Comparison of ENCODE assay signal across 14 cellular contexts in genomic region chr2:120348134-120349103, GRCh38. TPM values are rescaled to one million over a fixed set of nuclear protein-coding genes. Genes with fewer than 3 reads are reported as not detected.
A peak's percentile ranks its signal among the peaks of the same experiment; 100 is the strongest.
DNase-seq lines count a peak whose midpoint lies in the region; ATAC-seq, FAIRE-seq and TF ChIP-seq lines count a peak whose summit lies in the region.
"Had no signal": no experiment of that assay in that cellular context is flagged by ENCODE, and none has a peak within 500 bp of the region (broad histone marks: within the 10 kb centered on the region; RNA-seq: fewer than 3 reads in every experiment).

No MANE protein-coding gene starts in this region.

- H2BK15ac ChIP-seq in H1 (ENCODE audit: low read length): no peak overlapping the region

- DNase-seq in NCI-H1417 (lab: John Stamatoyannopoulos, UW) (peak; percentile 12 to 67 (median 42)), NCI-H1417 treated with DMSO at 0.1 percent for 48 hours (lab: John Stamatoyannopoulos, UW) (no peak), NCI-H2171 (lab: John Stamatoyannopoulos, UW) (peak; percentile 24), H1 (ENCODE audit: low read depth in 1 of 2, low spot score in 2 of 2) (no peak), UCSD-AML1 (lab: John Stamatoyannopoulos, UW; ENCODE audit: unreplicated experiment) (no peak), occipital lobe (lab: John Stamatoyannopoulos, UW) (no peak)
- DNase-seq: activated T-cell treated with anti-CD3 and anti-CD28 coated beads for 4 hours, aorta, KG1, spleen, T-helper 9 cell had no signal

- ATAC-seq in GM19452 (IDR thresholded peaks at IDR 0.05; ENCODE audit: unreplicated experiment): no peak

- no peak overlapping the region for H2AK5ac ChIP-seq in H1 (ENCODE audit: low read depth, low read length)

- peaks cover 11 to 42% (median 25%) of the 10 kb centered on the region in 4 experiments for H3K4me1 ChIP-seq in H1 (replicated peaks in 1 of 4; ENCODE audit: control insufficient read depth in 3 of 4, insufficient read depth in 4 of 4, low read length in 3 of 4)
- peaks cover 6 to 49% (median 36%) of the 10 kb centered on the region in 5 donors for H3K4me1 ChIP-seq in subcutaneous abdominal adipose tissue (ENCODE audit: control insufficient read depth in 5 of 5, insufficient read depth in 5 of 5, low read length in 5 of 5)

- H4K20me1 ChIP-seq in H1 (replicated peaks in 1 of 2; ENCODE audit: control insufficient read depth in 1 of 2, insufficient read depth in 2 of 2, low read length in 2 of 2): peaks cover 3 to 8% of the 10 kb centered on the region in 2 experiments

- no peak for TF ChIP-seq EP300 in H1 (IDR thresholded peaks at IDR 0.05; ENCODE audit: borderline replicate concordance in 1 of 2, low read depth in 2 of 2, low read length in 2 of 2)

- H2BK120ac ChIP-seq in H1 (replicated peaks; ENCODE audit: low read depth, low read length): no peak overlapping the region

- no peak overlapping the region; the same call in 1 of the 2 replicates for H3K18ac ChIP-seq in H1 (ENCODE audit: extremely low read depth, low read length)

- H3K4ac ChIP-seq in H1 (replicated peaks; ENCODE audit: insufficient read length, low read depth, low read length): no peak overlapping the region

- H3K9me3 ChIP-seq in H1 (ENCODE audit: insufficient read depth in 2 of 2, low read depth in 1 of 2, low read length in 1 of 2): no peaks in the 10 kb centered on the region
- H3K9me3 ChIP-seq in subcutaneous abdominal adipose tissue (ENCODE audit: control insufficient read depth in 5 of 5, low read length in 5 of 5): no peaks in the 10 kb centered on the region
- H3K9me3 ChIP-seq: spleen had no signal

- H3K27me3 ChIP-seq in H1 (replicated peaks in 1 of 4; ENCODE audit: control insufficient read depth in 3 of 4, extremely low read depth in 1 of 4, insufficient read depth in 3 of 4, low read length in 3 of 4): peaks cover 46 to 92% (median 79%) of the 10 kb centered on the region in 4 experiments
- peaks cover 0 to 3% (median 0%) of the 10 kb centered on the region in 5 donors for H3K27me3 ChIP-seq in subcutaneous abdominal adipose tissue (ENCODE audit: control insufficient read depth in 5 of 5, insufficient read depth in 4 of 5, low read length in 5 of 5)

- H3K9ac ChIP-seq in H1 (replicated peaks in 1 of 4; ENCODE audit: extremely low read depth in 1 of 4, low read depth in 3 of 4, low read length in 3 of 4) (no peak overlapping the region), subcutaneous abdominal adipose tissue (ENCODE audit: low read length in 5 of 5) (peak overlapping the region in 2 of 5 donors; percentile 41 to 46)

- no peak overlapping the region for H4K91ac ChIP-seq in H1 (replicated peaks; ENCODE audit: insufficient read length, low read length)

- FAIRE-seq in H1 (lab: Jason Lieb, UNC): peak; percentile 42
- FAIRE-seq: endometrium had no signal

- no peak overlapping the region for H3K56ac ChIP-seq in H1 (replicated peaks; ENCODE audit: insufficient read length, low read depth, low read length)

- no peak overlapping the region for H3K23ac ChIP-seq in H1 (ENCODE audit: insufficient read length)

- H3K4me3 ChIP-seq in H1 (ENCODE audit: extremely low read depth in 1 of 4, insufficient read depth in 2 of 4, low read depth in 3 of 4, low read length in 4 of 4) (peak overlapping the region in 1 of 4 experiments; percentile 52; a peak in 4 of 8 replicates), subcutaneous abdominal adipose tissue (ENCODE audit: low read depth in 1 of 5, low read length in 5 of 5) (peak overlapping the region; percentile 76 to 85 (median 85))

- H3K36me3 ChIP-seq in H1 (ENCODE audit: control insufficient read depth in 2 of 4, insufficient read depth in 4 of 4, low read length in 3 of 4): peaks cover 0 to 19% (median 0%) of the 10 kb centered on the region in 4 experiments; a peak in 2 of 8 replicates
- H3K36me3 ChIP-seq in subcutaneous abdominal adipose tissue (ENCODE audit: control insufficient read depth in 5 of 5, insufficient read depth in 5 of 5, low read length in 5 of 5): peaks cover 0 to 32% (median 26%) of the 10 kb centered on the region in 5 donors

- H3K79me2 ChIP-seq in H1 (ENCODE audit: control insufficient read depth in 1 of 2, insufficient read depth in 2 of 2, low read length in 2 of 2): no peaks in the 10 kb centered on the region

- CTCF ChIA-PET in H1 (lab: Charles Lee; ENCODE audit: partially characterized antibody): interaction anchor here (0.5 to 9.9 kb wide), 19 partner anchors 9 to 323 kb away, joined by 3 to 118 read pairs (median 3); no protein-coding TSS in a partner anchor

- no peak overlapping the region for H3K27ac ChIP-seq in H1 (ENCODE audit: low read depth, low read length)
- H3K27ac ChIP-seq in subcutaneous abdominal adipose tissue (ENCODE audit: low read depth, low read length): peak overlapping the region; percentile 62
- H3K27ac ChIP-seq: spleen had no signal

- H4K5ac ChIP-seq in H1 (ENCODE audit: insufficient read length, low read depth, low read length): no peak overlapping the region

- H3K4me2 ChIP-seq in H1 (ENCODE audit: insufficient read depth in 1 of 2, low read depth in 2 of 2, low read length in 2 of 2): peak overlapping the region; percentile 76 to 98

- H2BK20ac ChIP-seq in H1 (ENCODE audit: low read length): no peak overlapping the region

- H2BK5ac ChIP-seq in H1 (ENCODE audit: low read depth, low read length): no peak overlapping the region

- no peak overlapping the region for H2AFZ ChIP-seq in H1 (ENCODE audit: low read length)

- no peak for TF ChIP-seq POLR2A in H1 (IDR thresholded peaks at IDR 0.05; ENCODE audit: control extremely low read depth in 1 of 2, low read depth in 2 of 2, low read length in 2 of 2)

- H3K79me1 ChIP-seq in H1 (ENCODE audit: low read depth, low read length): no peaks in the 10 kb centered on the region

- peak overlapping the region; percentile 84; the same call in 1 of the 2 replicates for H2BK12ac ChIP-seq in H1 (ENCODE audit: low read depth, low read length)

- POLR2A ChIA-PET in H1 (lab: Charles Lee; ENCODE audit: partially characterized antibody): interaction anchor here (1.0 kb wide), 1 partner anchor 81 kb away, joined by 3 read pairs; no protein-coding TSS in a partner anchor

- TF ChIP-seq CTCF in H1 (IDR thresholded peaks at IDR 0.05; ENCODE audit: control extremely low read depth in 1 of 3, insufficient read depth in 1 of 3, low read depth in 1 of 3, low read length in 3 of 3): no peak

- no peak for TF ChIP-seq RAD21 in H1 (IDR thresholded peaks at IDR 0.05 in 1 of 2, conservative IDR thresholded peaks at IDR 0.05 in 1 of 2; ENCODE audit: low read depth in 2 of 2, low read length in 2 of 2)

- H3K23me2 ChIP-seq in H1 (ENCODE audit: low read depth, low read length): peaks cover 13% of the 10 kb centered on the region; the same call in 1 of the 2 replicates

- 5% methylated on average over 12 of the region's 15 CpGs; no CpG with 5 or more reads in 1 of the 2 experiments for whole genome bisulfite sequencing in H1 (ENCODE audit: extremely low coverage in 1 of 2, insufficient coverage in 1 of 2, insufficient read length in 1 of 2, insufficient replicate concordance in 2 of 2, low coverage in 1 of 2, low lambda C conversion rate in 2 of 2, missing lambda C conversion rate in 1 of 2), 2 experiments

- no peak overlapping the region for H3K14ac ChIP-seq in H1 (ENCODE audit: insufficient read length)

- no peak overlapping the region for H4K8ac ChIP-seq in H1 (ENCODE audit: extremely low read depth, insufficient read depth, low read length)

TF ChIP-seq in H1, 55 proteins besides CTCF, POLR2A, EP300 and RAD21:
- TF ChIP-seq HDAC6 (IDR thresholded peaks at IDR 0.05; ENCODE audit: low read depth, low read length) (no peak), BCL11A (IDR thresholded peaks at IDR 0.05; ENCODE audit: low read depth in 2 of 2, low read length in 2 of 2) (no peak), ASH2L (IDR thresholded peaks at IDR 0.05; ENCODE audit: low read length) (no peak), TEAD4 (IDR thresholded peaks at IDR 0.05; ENCODE audit: low read depth, low read length) (peak; percentile 76), TCF12 (IDR thresholded peaks at IDR 0.05; ENCODE audit: low read depth, low read length) (no peak), KDM4A (IDR thresholded peaks at IDR 0.05; ENCODE audit: low read depth, low read length, severe bottlenecking) (no peak), SAP30 (IDR thresholded peaks at IDR 0.05; ENCODE audit: insufficient read depth, insufficient replicate concordance, low read length) (no peak), KDM5A (IDR thresholded peaks at IDR 0.05; ENCODE audit: low read length) (no peak), SP1 (IDR thresholded peaks at IDR 0.05; ENCODE audit: low read depth, low read length) (0 out of 2 replicates have a peak, but pooled peaks have one; percentile 3), CTBP2 (IDR thresholded peaks at IDR 0.05; ENCODE audit: borderline replicate concordance, insufficient read depth, insufficient read length, low read length) (no peak), TAF7 (optimal IDR thresholded peaks at IDR 0.05; ENCODE audit: borderline replicate concordance, low read depth, low read length) (no peak), POLR2AphosphoS5 (IDR thresholded peaks at IDR 0.05; ENCODE audit: low read depth, low read length) (no peak)

RNA-seq across cellular contexts. Expression of gene INHBB, which starts 2.5 kb away (rescaled TPM):
- 0.23 and 0.30 TPM in 2 replicates for total RNA-seq in H1 (2021; fragmentation: NEBNext Ultra II Directional; extraction: Animal tissue kit (Norgen Biotek cat#: 25700))
- polyA plus RNA-seq in H1 (2011; rRNA removed): 0.24 and 0.32 TPM in 2 replicates
- polyA plus RNA-seq in H1 (2011; cell fraction: cytosol; rRNA removed): 0.25 TPM
- polyA plus RNA-seq in H1 (2011; cell fraction: nucleus; rRNA removed): 0.44 TPM
- polyA plus RNA-seq in H1 (2012, experiment 1 of 2): 0.27 to 0.51 TPM (median 0.42 TPM) in 4 replicates
- 0.31 TPM for polyA plus RNA-seq in H1 (2012, experiment 2 of 2)
- polyA plus RNA-seq in H1 (2013, experiment 1 of 2): 0.10 TPM
- polyA plus RNA-seq in H1 (2013, experiment 2 of 2): 0.15 TPM
- 0.19 and 0.46 TPM in 2 replicates for polyA minus RNA-seq in H1 (2011; rRNA and poly(A)+ RNA removed)
- 0.44 TPM for polyA minus RNA-seq in H1 (2011; cell fraction: cytosol; rRNA and poly(A)+ RNA removed)
- polyA minus RNA-seq in H1 (2011; cell fraction: nucleus; rRNA and poly(A)+ RNA removed): 0.50 TPM
- 5.0 TPM for total RNA-seq in occipital lobe

Comparison
In these comparisons a context has a peak if more than half of its experiments do, and no peak if none do; other contexts are left out.
1. DNase-seq: peak in NCI-H1417 (3 of 3) and NCI-H2171 (single experiment); none in NCI-H1417 treated with DMSO at 0.1 percent for 48 hours (single experiment), H1 (0 of 2), UCSD-AML1 (single experiment) and occipital lobe (single experiment).